In genomic region chr4:154597281-154597680, GRCh38 we compare ENCODE assay signal across 4 cellular contexts. TPM values are rescaled to one million over a fixed set of nuclear protein-coding genes. Genes with fewer than 3 reads are reported as not detected.
"Had no signal": no experiment of that assay in that cellular context is flagged by ENCODE, and none has a peak within 500 bp of the region (broad histone marks: within the 10 kb centered on the region; RNA-seq: fewer than 3 reads in every experiment).

No MANE protein-coding gene starts in this region.

RNA-seq across cellular contexts. Expression of gene FGA, which starts 6.7 kb away (rescaled TPM):
- total RNA-seq: HT-29, HT1080, IMR-90 had no signal
- polyA plus RNA-seq: IgD-negative memory B cell, IMR-90 had no signal

RNA-seq across cellular contexts. Expression of gene FGG, which starts 15.2 kb away (rescaled TPM):
- total RNA-seq: HT-29, IMR-90 had no signal
- polyA plus RNA-seq: IgD-negative memory B cell, IMR-90 had no signal

RNA-seq across cellular contexts. Expression of gene FGB, which starts 34.5 kb away (rescaled TPM):
- total RNA-seq: HT-29, HT1080, IMR-90 had no signal
- polyA plus RNA-seq: IgD-negative memory B cell, IMR-90 had no signal
